ENCODE assay signal across 17 cellular contexts in genomic region chr11:114296979-114297372, GRCh38. TPM values are rescaled to one million over a fixed set of nuclear protein-coding genes. Genes with fewer than 3 reads are reported as not detected.
DNase-seq lines count a peak whose midpoint lies in the region; ATAC-seq, FAIRE-seq and TF ChIP-seq lines count a peak whose summit lies in the region.
"Had no signal": no experiment of that assay in that cellular context is flagged by ENCODE, and none has a peak within 500 bp of the region (broad histone marks: within the 10 kb centered on the region; RNA-seq: fewer than 3 reads in every experiment).

No MANE protein-coding gene starts in this region.

- TF ChIP-seq CTCF in K562 (IDR thresholded peaks at IDR 0.05 in 2 of 3, conservative IDR thresholded peaks at IDR 0.05 in 1 of 3; ENCODE audit: insufficient read depth in 2 of 3, low read depth in 1 of 3, low read length in 3 of 3) (no peak), left lung (IDR thresholded peaks at IDR 0.05) (no peak), foreskin keratinocyte (conservative IDR thresholded peaks at IDR 0.05) (no peak)

- H3K27me3 ChIP-seq in GM23248 (replicated peaks; ENCODE audit: insufficient read depth): no peaks in the 10 kb centered on the region
- no peaks in the 10 kb centered on the region for H3K27me3 ChIP-seq in K562 (ENCODE audit: control insufficient read depth in 2 of 2, insufficient read depth in 2 of 2, low read length in 2 of 2)
- no peaks in the 10 kb centered on the region for H3K27me3 ChIP-seq in left lung
- H3K27me3 ChIP-seq in foreskin keratinocyte: peaks cover 2% of the 10 kb centered on the region

- H3K4me2 ChIP-seq in GM23248 (ENCODE audit: unreplicated experiment) (peak overlapping the region; percentile 97), K562 (ENCODE audit: insufficient read depth, low read length) (peak overlapping the region; percentile 59)

- no peak for FAIRE-seq in K562 (lab: Jason Lieb, UNC)
- FAIRE-seq in RCC 7860 (lab: Jason Lieb, UNC): no peak

- H2AFZ ChIP-seq in GM23248 (no peak overlapping the region), K562 (ENCODE audit: low read depth, low read length) (peak overlapping the region; percentile 77)

- ATAC-seq in K562 (no peak), left lung (no peak), GM18498 (IDR thresholded peaks at IDR 0.05; ENCODE audit: unreplicated experiment) (no peak), foreskin keratinocyte (no peak)
- ATAC-seq: activated T-helper 17 cell treated with anti-CD3 and anti-CD28 coated beads, Interleukin-2, amount 50 U/mL, for 72 hours; naive thymus-derived CD8-positive, alpha-beta T cell; stimulated activated naive B cell treated with anti-CD40 and anti-IgM and Interleukin-4, amounts not matched to agents 10 μg/mL and 1 μg/mL and 100 μg/mL, for 72 hours; WTC11 had no signal

- no peaks in the 10 kb centered on the region for H3K9me1 ChIP-seq in K562 (ENCODE audit: control insufficient read depth, insufficient read depth, low read length)

- no TSS peak for BruUV-seq in K562 (replicated peaks; lab: Mats Ljungman, UMichigan)

- peak overlapping the region; percentile 100 for H3K9ac ChIP-seq in GM23248
- peak overlapping the region in 1 of 2 experiments; percentile 55; a peak in 2 of 4 replicates for H3K9ac ChIP-seq in K562 (ENCODE audit: insufficient read depth in 1 of 2, low read depth in 2 of 2, low read length in 2 of 2)

- H3K27ac ChIP-seq in GM23248: peak overlapping the region; percentile 100
- peak overlapping the region; percentile 86 for H3K27ac ChIP-seq in K562 (ENCODE audit: extremely low read depth, low read depth, low read length)
- H3K27ac ChIP-seq in left lung: peak overlapping the region; percentile 83 to 87
- H3K27ac ChIP-seq in skin epidermis: peak overlapping the region; percentile 19 to 98 (median 88)
- no peak overlapping the region for H3K27ac ChIP-seq in foreskin keratinocyte
- H3K27ac ChIP-seq: C4-2B had no signal

- H3K9me2 ChIP-seq in GM23248 (ENCODE audit: insufficient read depth): no peaks in the 10 kb centered on the region

- no peak for TF ChIP-seq POLR2A in K562 (conservative IDR thresholded peaks at IDR 0.05)

- peak overlapping the region; percentile 99 for H3K4me3 ChIP-seq in GM23248
- no peak overlapping the region for H3K4me3 ChIP-seq in K562
- H3K4me3 ChIP-seq in left lung: peak overlapping the region; percentile 10 to 32
- peak overlapping the region; percentile 15 to 38 (median 28) for H3K4me3 ChIP-seq in skin epidermis

- POLR2A ChIA-PET in K562 (lab: Yijun Ruan, JAX): no interaction called here

- peaks cover 46% of the 10 kb centered on the region for H3K36me3 ChIP-seq in GM23248 (ENCODE audit: low read depth)
- no peaks in the 10 kb centered on the region for H3K36me3 ChIP-seq in K562 (ENCODE audit: control insufficient read depth, insufficient read depth, low read length)
- peaks cover 0 to 10% of the 10 kb centered on the region in 2 donors for H3K36me3 ChIP-seq in left lung

- in situ Hi-C loops in GM23248 (cut with MboI) (no loop called here), K562 (cut with MboI) (no loop called here), G401 (cut with HindIII; ENCODE audit: low sequenced_read_pairs) (no loop called here)

- no peaks in the 10 kb centered on the region for H3K9me3 ChIP-seq in GM23248 (ENCODE audit: low read depth)
- H3K9me3 ChIP-seq in K562 (replicated peaks; ENCODE audit: control insufficient read depth, insufficient read depth, low read depth, low read length): no peaks in the 10 kb centered on the region
- H3K9me3 ChIP-seq in left lung: peaks cover 0 to 2% of the 10 kb centered on the region in 2 donors

- CTCF ChIA-PET in K562 (lab: Yijun Ruan, JAX; ENCODE audit: low intra/inter-chr PET ratio): interaction anchor here (0.7 kb wide), 1 partner anchor 138 kb away, joined by 4 read pairs; no protein-coding TSS in a partner anchor

- DNase-seq in GM23248 (peak; percentile 20), K562 (ENCODE audit: extremely low read depth in 1 of 4, low spot score in 3 of 4) (no peak), left lung (no peak), RCC 7860 (ENCODE audit: low spot score) (no peak), G401 (ENCODE audit: low spot score) (no peak), foreskin keratinocyte (no peak)
- DNase-seq: GOT3; naive thymus-derived CD8-positive, alpha-beta T cell; NCI-H446 treated with DMSO at 0.1 percent for 48 hours; SHP77 treated with DMSO at 0.1 percent for 48 hours; stimulated activated CD4-positive, alpha-beta T cell treated with anti-CD3 and anti-CD28 coated beads, Interleukin-1b, Interleukin-23, amount 100 ng/mL, for 48 hours; stimulated activated naive B cell treated with anti-CD40 and anti-IgM and Interleukin-4, amounts not matched to agents 10 μg/mL and 1 μg/mL and 100 μg/mL, for 72 hours had no signal

- peaks cover 88% of the 10 kb centered on the region for H3F3A ChIP-seq in GM23248 (ENCODE audit: insufficient read depth)

- intact Hi-C loops in K562 (cut with micrococcal nuclease): loop anchor here (5.0 kb wide), 1 partner anchor 140 kb away; the partner anchor contains the start of gene REXO2
- intact Hi-C loops in left lung (cut with DNase I): no loop called here

- TF ChIP-seq EP300 in K562 (IDR thresholded peaks at IDR 0.05; ENCODE audit: low read length): no peak

- peaks cover 10% of the 10 kb centered on the region; the same call in 1 of the 2 replicates for H4K20me1 ChIP-seq in GM23248 (ENCODE audit: insufficient read depth)
- H4K20me1 ChIP-seq in K562 (replicated peaks; ENCODE audit: control insufficient read depth, insufficient read depth, low read length): no peaks in the 10 kb centered on the region

- H3K79me2 ChIP-seq in GM23248 (ENCODE audit: insufficient read depth) (peaks cover 70% of the 10 kb centered on the region), K562 (ENCODE audit: control insufficient read depth, insufficient read depth, low read length) (peaks cover 2% of the 10 kb centered on the region; the same call in 1 of the 3 replicates)

- H3K4me1 ChIP-seq in GM23248 (ENCODE audit: insufficient read depth): peaks cover 27% of the 10 kb centered on the region
- peaks cover 9 to 48% of the 10 kb centered on the region in 2 experiments for H3K4me1 ChIP-seq in K562 (replicated peaks in 1 of 2; ENCODE audit: control insufficient read depth in 2 of 2, insufficient read depth in 2 of 2, low read length in 2 of 2)
- peaks cover 12 to 23% of the 10 kb centered on the region in 2 donors for H3K4me1 ChIP-seq in left lung
- H3K4me1 ChIP-seq in foreskin keratinocyte: no peaks in the 10 kb centered on the region

- no peak for TF ChIP-seq RAD21 in K562 (CRISPR knock-in tag; conservative IDR thresholded peaks at IDR 0.05 in 1 of 2, IDR thresholded peaks at IDR 0.05 in 1 of 2)

TF ChIP-seq in K562, 482 proteins besides CTCF, POLR2A, EP300 and RAD21 (continues in another document):
- TF ChIP-seq ZNF175 (CRISPR knock-in tag; IDR thresholded peaks at IDR 0.05; ENCODE audit: low read depth): no peak
- no peak for TF ChIP-seq FOXP4 (CRISPR knock-in tag; IDR thresholded peaks at IDR 0.05; ENCODE audit: borderline replicate concordance)
- TF ChIP-seq CEBPB (tag; IDR thresholded peaks at IDR 0.05): peak; percentile 68
- no peak for TF ChIP-seq ZNF197 (CRISPR knock-in tag; IDR thresholded peaks at IDR 0.05; ENCODE audit: low read depth)
- no peak for TF ChIP-seq ZZZ3 (IDR thresholded peaks at IDR 0.05)
- TF ChIP-seq ZKSCAN8 (CRISPR knock-in tag; IDR thresholded peaks at IDR 0.05): no peak

RNA-seq across cellular contexts. Expression of gene NNMT, which starts 0.8 kb away (rescaled TPM):
- total RNA-seq in GM23248 (2014; rRNA removed; shearing (Covaris generic)): 809 and 1,043 TPM in 2 replicates
- polyA plus RNA-seq in GM23248 (2016; fragmentation: Nextera tagmentation; extraction: Ambion mirVana) (1,317 and 1,390 TPM in 2 replicates), K562 (2011; rRNA removed) (9.8 and 15.0 TPM in 2 replicates), K562 (2014; fragmentation: Illumina TruSeq; extraction: Trizol) (6.1 and 9.1 TPM in 2 replicates), K562 (2014; fragmentation: Nextera tagmentation; extraction: Ambion mirVana) (10 to 100 TPM; 10.0 to 13.4 TPM), K562 (2014; rRNA removed) (9.0 and 11.5 TPM in 2 replicates), foreskin keratinocyte (not detected in 2 replicates)
- total RNA-seq in K562 (2011; cell fraction: chromatin; rRNA removed; ENCODE audit: low replicate concordance): 3.2 and 5.0 TPM in 2 replicates
- total RNA-seq in K562 (2011; cell fraction: nucleolus; rRNA removed): 3.2 and 4.3 TPM in 2 replicates
- 4.2 and 6.6 TPM in 2 replicates for total RNA-seq in K562 (2011; cell fraction: nucleoplasm; rRNA removed)
- total RNA-seq in K562 (2014; rRNA removed) (14.3 and 14.6 TPM in 2 replicates), K562 (2014; rRNA removed; fragmentation: Illumina TruSeq; extraction: Trizol) (9.3 and 11.0 TPM in 2 replicates), K562 (2015; rRNA removed; fragmentation: Illumina TruSeq; extraction: Trizol) (8.6 and 9.5 TPM in 2 replicates), K562 (2021) (11.2 and 11.7 TPM in 2 replicates), left lung (100 to 1,000 TPM; 165 to 244 TPM), foreskin keratinocyte (not detected in 2 replicates)
- polyA plus RNA-seq in K562 (2011; cell fraction: cytosol; rRNA removed): 10.1 and 17.6 TPM in 2 replicates
- polyA plus RNA-seq in K562 (2011; cell fraction: nucleus; rRNA removed): 3.7 and 4.5 TPM in 2 replicates
- polyA plus RNA-seq in K562 (2012): 15.0 and 55.5 TPM in 2 replicates
- 6.1 and 8.8 TPM in 2 replicates for polyA minus RNA-seq in K562 (2011; rRNA and poly(A)+ RNA removed)
- polyA minus RNA-seq in K562 (2011; cell fraction: cytosol; rRNA and poly(A)+ RNA removed): 9.4 and 10.8 TPM in 2 replicates
- polyA minus RNA-seq in K562 (2011; cell fraction: nucleus; rRNA and poly(A)+ RNA removed): 3.8 and 6.2 TPM in 2 replicates
- not detected in 2 replicates for total RNA-seq in G401 (2014; rRNA removed; shearing (Covaris generic))
- total RNA-seq: activated T-helper 17 cell treated with anti-CD3 and anti-CD28 coated beads, Interleukin-2, amount 50 U/mL, for 72 hours; naive thymus-derived CD8-positive, alpha-beta T cell had no signal
- polyA plus RNA-seq: naive thymus-derived CD8-positive, alpha-beta T cell had no signal

Comparison
In these comparisons a context has a peak if more than half of its experiments do, and no peak if none do; other contexts are left out.
1. RNA of gene NNMT, which starts 0.8 kb away (total RNA-seq): 809 to 1,043 TPM in GM23248 and 165 to 244 TPM in left lung; 3.2 to 14.6 TPM in K562, not detected in G401 and not detected in foreskin keratinocyte; every median in the first group is over 10 times any median in the second.